In genomic region chr10:87691515-87692070, GRCh38 we compare ENCODE assay signal across 1 cellular context.
TF ChIP-seq lines count a peak whose summit lies in the region.

No MANE protein-coding gene starts in this region.

TF ChIP-seq in GM12878, 131 proteins besides CTCF, POLR2A, EP300 and RAD21:
- no peak for TF ChIP-seq ZNF622 (IDR thresholded peaks at IDR 0.05)
- no peak for TF ChIP-seq NR2F1 (conservative IDR thresholded peaks at IDR 0.05)
- TF ChIP-seq MYC (IDR thresholded peaks at IDR 0.05; ENCODE audit: insufficient read depth, insufficient read length, insufficient replicate concordance, low read length, severe bottlenecking), result no peak
- no peak for TF ChIP-seq SMARCA5 (IDR thresholded peaks at IDR 0.05)
- no peak for TF ChIP-seq TAF1 (IDR thresholded peaks at IDR 0.05; ENCODE audit: borderline replicate concordance, low read depth, low read length)
- no peak for TF ChIP-seq NFIC (IDR thresholded peaks at IDR 0.05; ENCODE audit: low read depth, low read length)
- TF ChIP-seq SMAD5 (IDR thresholded peaks at IDR 0.05; ENCODE audit: low read depth), result no peak
- no peak for TF ChIP-seq CBX3 (IDR thresholded peaks at IDR 0.05; ENCODE audit: borderline replicate concordance, low read depth)
- TF ChIP-seq CEBPB (IDR thresholded peaks at IDR 0.05; ENCODE audit: borderline replicate concordance in 1 of 2, low read depth in 2 of 2, low read length in 2 of 2), result no peak
- TF ChIP-seq GATAD2B (conservative IDR thresholded peaks at IDR 0.05; ENCODE audit: low read depth), result no peak
- TF ChIP-seq RCOR1 (conservative IDR thresholded peaks at IDR 0.05; ENCODE audit: low read depth, low read length), result no peak
- TF ChIP-seq, protein P1, sequence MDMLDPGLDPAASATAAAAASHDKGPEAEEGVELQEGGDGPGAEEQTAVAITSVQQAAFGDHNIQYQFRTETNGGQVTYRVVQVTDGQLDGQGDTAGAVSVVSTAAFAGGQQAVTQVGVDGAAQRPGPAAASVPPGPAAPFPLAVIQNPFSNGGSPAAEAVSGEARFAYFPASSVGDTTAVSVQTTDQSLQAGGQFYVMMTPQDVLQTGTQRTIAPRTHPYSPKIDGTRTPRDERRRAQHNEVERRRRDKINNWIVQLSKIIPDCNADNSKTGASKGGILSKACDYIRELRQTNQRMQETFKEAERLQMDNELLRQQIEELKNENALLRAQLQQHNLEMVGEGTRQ (IDR thresholded peaks at IDR 0.05; ENCODE audit: borderline replicate concordance, low read depth, low read length), result no peak
- TF ChIP-seq BCLAF1 (IDR thresholded peaks at IDR 0.05), result no peak
